Comparison of ENCODE assay signal across 1 cellular context in the genomic region with DNA sequence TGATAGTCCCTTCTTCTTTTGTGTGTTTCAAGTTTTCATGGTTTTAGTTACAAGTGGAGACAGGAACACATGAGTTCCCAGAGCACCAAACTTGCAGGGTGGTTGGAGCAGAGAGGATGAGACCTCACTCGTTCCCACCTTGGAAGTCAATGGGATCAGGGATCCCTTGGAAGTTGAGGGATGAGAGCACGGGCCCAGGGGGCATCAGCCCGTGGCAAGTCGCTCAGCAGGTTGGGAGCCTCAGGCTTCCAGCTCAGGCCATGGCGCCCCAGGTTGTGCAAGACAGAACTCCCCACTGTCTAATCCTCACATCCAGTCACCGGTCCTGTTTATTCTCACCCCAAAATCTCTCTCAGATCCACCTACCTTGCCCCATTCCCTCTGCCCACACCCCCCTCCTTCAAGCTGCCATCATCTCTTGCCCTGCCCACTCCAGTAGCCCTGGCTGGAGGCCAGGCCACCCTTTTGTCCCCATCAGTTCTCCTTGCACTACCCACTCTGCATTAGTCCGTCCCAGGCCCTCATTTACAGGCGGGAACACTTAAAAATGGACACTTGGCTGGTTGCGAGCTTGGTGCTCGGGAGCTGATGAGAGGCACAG.
TF ChIP-seq lines count a peak whose summit lies in the region.

No MANE protein-coding gene starts in this region.

TF ChIP-seq in HepG2, 621 proteins besides CTCF, POLR2A, EP300 and RAD21 (continued from another document):
- TF ChIP-seq, protein P1, sequence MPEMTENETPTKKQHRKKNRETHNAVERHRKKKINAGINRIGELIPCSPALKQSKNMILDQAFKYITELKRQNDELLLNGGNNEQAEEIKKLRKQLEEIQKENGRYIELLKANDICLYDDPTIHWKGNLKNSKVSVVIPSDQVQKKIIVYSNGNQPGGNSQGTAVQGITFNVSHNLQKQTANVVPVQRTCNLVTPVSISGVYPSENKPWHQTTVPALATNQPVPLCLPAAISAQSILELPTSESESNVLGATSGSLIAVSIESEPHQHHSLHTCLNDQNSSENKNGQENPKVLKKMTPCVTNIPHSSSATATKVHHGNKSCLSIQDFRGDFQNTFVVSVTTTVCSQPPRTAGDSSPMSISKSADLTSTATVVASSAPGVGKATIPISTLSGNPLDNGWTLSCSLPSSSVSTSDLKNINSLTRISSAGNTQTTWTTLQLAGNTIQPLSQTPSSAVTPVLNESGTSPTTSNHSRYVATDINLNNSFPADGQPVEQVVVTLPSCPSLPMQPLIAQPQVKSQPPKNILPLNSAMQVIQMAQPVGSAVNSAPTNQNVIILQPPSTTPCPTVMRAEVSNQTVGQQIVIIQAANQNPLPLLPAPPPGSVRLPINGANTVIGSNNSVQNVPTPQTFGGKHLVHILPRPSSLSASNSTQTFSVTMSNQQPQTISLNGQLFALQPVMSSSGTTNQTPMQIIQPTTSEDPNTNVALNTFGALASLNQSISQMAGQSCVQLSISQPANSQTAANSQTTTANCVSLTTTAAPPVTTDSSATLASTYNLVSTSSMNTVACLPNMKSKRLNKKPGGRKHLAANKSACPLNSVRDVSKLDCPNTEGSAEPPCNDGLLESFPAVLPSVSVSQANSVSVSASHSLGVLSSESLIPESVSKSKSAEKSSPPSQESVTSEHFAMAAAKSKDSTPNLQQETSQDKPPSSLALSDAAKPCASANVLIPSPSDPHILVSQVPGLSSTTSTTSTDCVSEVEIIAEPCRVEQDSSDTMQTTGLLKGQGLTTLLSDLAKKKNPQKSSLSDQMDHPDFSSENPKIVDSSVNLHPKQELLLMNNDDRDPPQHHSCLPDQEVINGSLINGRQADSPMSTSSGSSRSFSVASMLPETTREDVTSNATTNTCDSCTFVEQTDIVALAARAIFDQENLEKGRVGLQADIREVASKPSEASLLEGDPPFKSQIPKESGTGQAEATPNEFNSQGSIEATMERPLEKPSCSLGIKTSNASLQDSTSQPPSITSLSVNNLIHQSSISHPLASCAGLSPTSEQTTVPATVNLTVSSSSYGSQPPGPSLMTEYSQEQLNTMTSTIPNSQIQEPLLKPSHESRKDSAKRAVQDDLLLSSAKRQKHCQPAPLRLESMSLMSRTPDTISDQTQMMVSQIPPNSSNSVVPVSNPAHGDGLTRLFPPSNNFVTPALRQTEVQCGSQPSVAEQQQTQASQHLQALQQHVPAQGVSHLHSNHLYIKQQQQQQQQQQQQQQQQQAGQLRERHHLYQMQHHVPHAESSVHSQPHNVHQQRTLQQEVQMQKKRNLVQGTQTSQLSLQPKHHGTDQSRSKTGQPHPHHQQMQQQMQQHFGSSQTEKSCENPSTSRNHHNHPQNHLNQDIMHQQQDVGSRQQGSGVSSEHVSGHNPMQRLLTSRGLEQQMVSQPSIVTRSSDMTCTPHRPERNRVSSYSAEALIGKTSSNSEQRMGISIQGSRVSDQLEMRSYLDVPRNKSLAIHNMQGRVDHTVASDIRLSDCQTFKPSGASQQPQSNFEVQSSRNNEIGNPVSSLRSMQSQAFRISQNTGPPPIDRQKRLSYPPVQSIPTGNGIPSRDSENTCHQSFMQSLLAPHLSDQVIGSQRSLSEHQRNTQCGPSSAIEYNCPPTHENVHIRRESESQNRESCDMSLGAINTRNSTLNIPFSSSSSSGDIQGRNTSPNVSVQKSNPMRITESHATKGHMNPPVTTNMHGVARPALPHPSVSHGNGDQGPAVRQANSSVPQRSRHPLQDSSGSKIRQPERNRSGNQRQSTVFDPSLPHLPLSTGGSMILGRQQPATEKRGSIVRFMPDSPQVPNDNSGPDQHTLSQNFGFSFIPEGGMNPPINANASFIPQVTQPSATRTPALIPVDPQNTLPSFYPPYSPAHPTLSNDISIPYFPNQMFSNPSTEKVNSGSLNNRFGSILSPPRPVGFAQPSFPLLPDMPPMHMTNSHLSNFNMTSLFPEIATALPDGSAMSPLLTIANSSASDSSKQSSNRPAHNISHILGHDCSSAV (CRISPR knock-in tag; IDR thresholded peaks at IDR 0.05; ENCODE audit: borderline replicate concordance) = no peak
TF ChIP-seq in HepG2: peak in this region for 0.
